ENCODE assay signal across 1 cellular context in the genomic region with DNA sequence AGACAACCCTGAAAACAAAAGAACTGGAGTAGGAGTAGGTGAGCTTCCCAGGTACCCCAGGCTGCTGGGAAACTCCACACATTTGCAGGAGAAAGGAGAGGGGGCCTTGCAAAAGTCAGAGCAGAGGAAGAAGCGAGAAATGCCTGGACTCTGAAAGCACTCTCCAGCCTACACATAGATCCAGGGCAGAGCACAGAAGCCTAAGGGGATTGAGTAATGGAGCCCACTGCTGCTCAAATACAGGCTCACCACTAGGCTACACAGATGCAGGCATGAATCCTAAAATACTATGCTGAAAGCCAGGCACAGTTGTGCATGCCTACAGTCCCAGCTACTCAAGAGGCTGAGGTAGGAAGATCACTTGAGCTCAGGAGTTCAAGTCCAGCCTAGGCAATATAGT.
TF ChIP-seq lines count a peak whose summit lies in the region.

No MANE protein-coding gene starts in this region.

TF ChIP-seq in GM23338, 12 proteins besides CTCF, POLR2A, EP300 and RAD21 (continued from another document):
- TF ChIP-seq, protein P1, sequence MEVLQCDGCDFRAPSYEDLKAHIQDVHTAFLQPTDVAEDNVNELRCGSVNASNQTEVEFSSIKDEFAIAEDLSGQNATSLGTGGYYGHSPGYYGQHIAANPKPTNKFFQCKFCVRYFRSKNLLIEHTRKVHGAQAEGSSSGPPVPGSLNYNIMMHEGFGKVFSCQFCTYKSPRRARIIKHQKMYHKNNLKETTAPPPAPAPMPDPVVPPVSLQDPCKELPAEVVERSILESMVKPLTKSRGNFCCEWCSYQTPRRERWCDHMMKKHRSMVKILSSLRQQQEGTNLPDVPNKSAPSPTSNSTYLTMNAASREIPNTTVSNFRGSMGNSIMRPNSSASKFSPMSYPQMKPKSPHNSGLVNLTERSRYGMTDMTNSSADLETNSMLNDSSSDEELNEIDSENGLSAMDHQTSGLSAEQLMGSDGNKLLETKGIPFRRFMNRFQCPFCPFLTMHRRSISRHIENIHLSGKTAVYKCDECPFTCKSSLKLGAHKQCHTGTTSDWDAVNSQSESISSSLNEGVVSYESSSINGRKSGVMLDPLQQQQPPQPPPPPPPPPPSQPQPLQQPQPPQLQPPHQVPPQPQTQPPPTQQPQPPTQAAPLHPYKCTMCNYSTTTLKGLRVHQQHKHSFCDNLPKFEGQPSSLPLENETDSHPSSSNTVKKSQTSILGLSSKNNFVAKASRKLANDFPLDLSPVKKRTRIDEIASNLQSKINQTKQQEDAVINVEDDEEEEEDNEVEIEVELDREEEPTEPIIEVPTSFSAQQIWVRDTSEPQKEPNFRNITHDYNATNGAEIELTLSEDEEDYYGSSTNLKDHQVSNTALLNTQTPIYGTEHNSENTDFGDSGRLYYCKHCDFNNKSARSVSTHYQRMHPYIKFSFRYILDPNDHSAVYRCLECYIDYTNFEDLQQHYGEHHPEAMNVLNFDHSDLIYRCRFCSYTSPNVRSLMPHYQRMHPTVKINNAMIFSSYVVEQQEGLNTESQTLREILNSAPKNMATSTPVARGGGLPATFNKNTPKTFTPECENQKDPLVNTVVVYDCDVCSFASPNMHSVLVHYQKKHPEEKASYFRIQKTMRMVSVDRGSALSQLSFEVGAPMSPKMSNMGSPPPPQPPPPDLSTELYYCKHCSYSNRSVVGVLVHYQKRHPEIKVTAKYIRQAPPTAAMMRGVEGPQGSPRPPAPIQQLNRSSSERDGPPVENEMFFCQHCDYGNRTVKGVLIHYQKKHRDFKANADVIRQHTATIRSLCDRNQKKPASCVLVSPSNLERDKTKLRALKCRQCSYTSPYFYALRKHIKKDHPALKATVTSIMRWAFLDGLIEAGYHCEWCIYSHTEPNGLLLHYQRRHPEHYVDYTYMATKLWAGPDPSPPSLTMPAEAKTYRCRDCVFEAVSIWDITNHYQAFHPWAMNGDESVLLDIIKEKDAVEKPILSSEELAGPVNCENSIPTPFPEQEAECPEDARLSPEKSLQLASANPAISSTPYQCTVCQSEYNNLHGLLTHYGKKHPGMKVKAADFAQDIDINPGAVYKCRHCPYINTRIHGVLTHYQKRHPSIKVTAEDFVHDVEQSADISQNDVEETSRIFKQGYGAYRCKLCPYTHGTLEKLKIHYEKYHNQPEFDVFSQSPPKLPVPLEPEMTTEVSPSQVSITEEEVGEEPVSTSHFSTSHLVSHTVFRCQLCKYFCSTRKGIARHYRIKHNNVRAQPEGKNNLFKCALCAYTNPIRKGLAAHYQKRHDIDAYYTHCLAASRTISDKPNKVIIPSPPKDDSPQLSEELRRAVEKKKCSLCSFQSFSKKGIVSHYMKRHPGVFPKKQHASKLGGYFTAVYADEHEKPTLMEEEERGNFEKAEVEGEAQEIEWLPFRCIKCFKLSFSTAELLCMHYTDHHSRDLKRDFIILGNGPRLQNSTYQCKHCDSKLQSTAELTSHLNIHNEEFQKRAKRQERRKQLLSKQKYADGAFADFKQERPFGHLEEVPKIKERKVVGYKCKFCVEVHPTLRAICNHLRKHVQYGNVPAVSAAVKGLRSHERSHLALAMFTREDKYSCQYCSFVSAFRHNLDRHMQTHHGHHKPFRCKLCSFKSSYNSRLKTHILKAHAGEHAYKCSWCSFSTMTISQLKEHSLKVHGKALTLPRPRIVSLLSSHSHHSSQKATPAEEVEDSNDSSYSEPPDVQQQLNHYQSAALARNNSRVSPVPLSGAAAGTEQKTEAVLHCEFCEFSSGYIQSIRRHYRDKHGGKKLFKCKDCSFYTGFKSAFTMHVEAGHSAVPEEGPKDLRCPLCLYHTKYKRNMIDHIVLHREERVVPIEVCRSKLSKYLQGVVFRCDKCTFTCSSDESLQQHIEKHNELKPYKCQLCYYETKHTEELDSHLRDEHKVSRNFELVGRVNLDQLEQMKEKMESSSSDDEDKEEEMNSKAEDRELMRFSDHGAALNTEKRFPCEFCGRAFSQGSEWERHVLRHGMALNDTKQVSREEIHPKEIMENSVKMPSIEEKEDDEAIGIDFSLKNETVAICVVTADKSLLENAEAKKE (CRISPR knock-in tag; IDR thresholded peaks at IDR 0.05), result no peak
- TF ChIP-seq CREB1 (CRISPR knock-in tag; IDR thresholded peaks at IDR 0.05; ENCODE audit: low read depth), result no peak
- no peak for TF ChIP-seq STAT1 (IDR thresholded peaks at IDR 0.05; ENCODE audit: unreplicated experiment)
- TF ChIP-seq NANOG (IDR thresholded peaks at IDR 0.05; ENCODE audit: borderline replicate concordance), result no peak
- no peak for TF ChIP-seq ZNF114 (CRISPR knock-in tag; IDR thresholded peaks at IDR 0.05)
- no peak for TF ChIP-seq JUNB (IDR thresholded peaks at IDR 0.05; ENCODE audit: unreplicated experiment)
TF ChIP-seq in GM23338: peak in this region for 0.
